Comparison of ENCODE assay signal across 1 cellular context in the genomic region with DNA sequence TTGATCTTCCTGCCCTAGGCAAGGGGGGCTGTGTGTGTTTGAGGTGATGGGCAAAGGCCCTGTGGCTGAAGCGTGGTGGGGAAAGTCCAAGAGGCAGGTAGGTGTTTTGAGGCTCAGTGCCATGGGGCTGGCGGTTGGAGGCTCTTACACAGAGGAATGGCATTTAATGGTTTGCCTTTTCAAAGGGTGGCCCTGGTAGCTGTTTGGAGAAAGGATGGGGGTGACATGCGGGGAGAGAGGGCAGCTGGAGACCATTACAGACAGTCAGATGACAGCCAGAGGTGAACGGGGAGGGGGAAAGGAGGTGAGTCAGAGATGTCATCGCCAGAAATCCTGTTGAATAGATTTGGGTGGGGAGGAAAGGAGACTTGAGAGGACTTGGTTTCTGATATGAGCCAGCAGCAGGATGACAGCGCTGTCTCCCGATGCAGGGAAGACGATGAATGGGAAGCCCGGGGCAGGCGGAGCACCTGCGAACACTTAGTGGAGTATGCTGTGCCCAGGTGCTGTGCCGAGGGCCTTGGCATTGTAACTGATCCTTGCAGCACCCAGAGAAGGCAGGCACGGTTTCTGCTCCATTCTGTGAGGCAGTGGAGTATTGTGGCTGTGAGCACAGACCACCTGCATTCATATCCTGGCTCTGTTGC.
TF ChIP-seq lines count a peak whose summit lies in the region.

No MANE protein-coding gene starts in this region.

TF ChIP-seq in H1, 55 proteins besides CTCF, POLR2A, EP300 and RAD21:
- TF ChIP-seq NANOG (IDR thresholded peaks at IDR 0.05; ENCODE audit: insufficient read depth, low read depth, low read length, poor library complexity, severe bottlenecking), result no peak
- TF ChIP-seq PHF8 (conservative IDR thresholded peaks at IDR 0.05; ENCODE audit: low read depth, low read length), result no peak
- TF ChIP-seq BRCA1 (IDR thresholded peaks at IDR 0.05; ENCODE audit: low read depth, low read length), result no peak
- TF ChIP-seq ZNF274 (IDR thresholded peaks at IDR 0.05; ENCODE audit: borderline replicate concordance, extremely low read depth, low read length), result no peak
- TF ChIP-seq, protein P1, sequence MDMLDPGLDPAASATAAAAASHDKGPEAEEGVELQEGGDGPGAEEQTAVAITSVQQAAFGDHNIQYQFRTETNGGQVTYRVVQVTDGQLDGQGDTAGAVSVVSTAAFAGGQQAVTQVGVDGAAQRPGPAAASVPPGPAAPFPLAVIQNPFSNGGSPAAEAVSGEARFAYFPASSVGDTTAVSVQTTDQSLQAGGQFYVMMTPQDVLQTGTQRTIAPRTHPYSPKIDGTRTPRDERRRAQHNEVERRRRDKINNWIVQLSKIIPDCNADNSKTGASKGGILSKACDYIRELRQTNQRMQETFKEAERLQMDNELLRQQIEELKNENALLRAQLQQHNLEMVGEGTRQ (IDR thresholded peaks at IDR 0.05; ENCODE audit: low read length), result no peak
- TF ChIP-seq KDM5A (IDR thresholded peaks at IDR 0.05; ENCODE audit: low read length), result no peak
- no peak for TF ChIP-seq RNF2 (IDR thresholded peaks at IDR 0.05; ENCODE audit: borderline replicate concordance, low read depth, low read length, missing control alignments, poor library complexity, severe bottlenecking)
- TF ChIP-seq JUND (IDR thresholded peaks at IDR 0.05; ENCODE audit: low read length), result no peak
- TF ChIP-seq CTBP2 (IDR thresholded peaks at IDR 0.05; ENCODE audit: borderline replicate concordance, insufficient read depth, insufficient read length, low read length), result no peak
